19 cellular contexts compared by ENCODE assay signal in genomic region chr19:19559942-19560341, GRCh38. TPM values are rescaled to one million over a fixed set of nuclear protein-coding genes. Genes with fewer than 3 reads are reported as not detected.
"Had no signal": no experiment of that assay in that cellular context is flagged by ENCODE, and none has a peak within 500 bp of the region (broad histone marks: within the 10 kb centered on the region; RNA-seq: fewer than 3 reads in every experiment).

No MANE protein-coding gene starts in this region.

- H3K4me3 ChIP-seq: body of pancreas, colonic mucosa, esophagus muscularis mucosa, left ventricle myocardium inferior, right atrium auricular region had no signal

- H3K9me3 Mint-ChIP-seq: activated T-helper 2 cell treated with anti-CD3 and anti-CD28 coated beads, Interferon-gamma antibody, Interleukin-2, Interleukin-4, amounts not matched to agents 10 μg/mL and 5 μg/mL and 100 μg/mL, durations not matched to agents 14 hours and 24 hours and 36 hours; nephron; stimulated activated memory B cell treated with anti-CD40 and anti-IgM and Interleukin-4, amounts not matched to agents 10 μg/mL and 1 μg/mL and 100 μg/mL, for 72 hours had no signal

- H3K27ac Mint-ChIP-seq: activated CD4-positive, alpha-beta T cell treated with anti-CD3 and anti-CD28 coated beads for 36 hours; nephron; progenitor cell of endocrine pancreas had no signal

- H3K4me3 Mint-ChIP-seq: activated CD4-positive, alpha-beta T cell treated with anti-CD3 and anti-CD28 coated beads for 36 hours; nephron; stimulated activated memory B cell treated with anti-CD40 and anti-IgM and Interleukin-4, amounts not matched to agents 10 μg/mL and 1 μg/mL and 100 μg/mL, for 72 hours had no signal

- H3K36me3 ChIP-seq: colonic mucosa, esophagus muscularis mucosa, left ventricle myocardium inferior, right atrium auricular region had no signal

- H3K27me3 ChIP-seq: body of pancreas, colonic mucosa, right atrium auricular region had no signal

- H3K4me1 Mint-ChIP-seq: nephron had no signal

- H3K27me3 Mint-ChIP-seq: activated CD4-positive, alpha-beta T cell treated with anti-CD3 and anti-CD28 coated beads for 36 hours; progenitor cell of endocrine pancreas; stimulated activated memory B cell treated with anti-CD40 and anti-IgM and Interleukin-4, amounts not matched to agents 10 μg/mL and 1 μg/mL and 100 μg/mL, for 72 hours had no signal

- H3K9me3 ChIP-seq: body of pancreas, colonic mucosa, esophagus muscularis mucosa, left ventricle myocardium inferior, right atrium auricular region had no signal

- H3K27ac ChIP-seq: body of pancreas, colonic mucosa, esophagus muscularis mucosa, left ventricle myocardium inferior, right atrium auricular region had no signal

- ATAC-seq: activated CD4-positive, alpha-beta T cell treated with anti-CD3 and anti-CD28 coated beads for 36 hours; body of pancreas; SK-N-SH treated with all-trans-retinoic acid at 6 μM for 48 hours; stimulated activated memory B cell treated with anti-CD40 and anti-IgM and Interleukin-4, amounts not matched to agents 10 μg/mL and 1 μg/mL and 100 μg/mL, for 72 hours had no signal

- H3K4me1 ChIP-seq: body of pancreas, colonic mucosa, esophagus muscularis mucosa, left ventricle myocardium inferior, right atrium auricular region had no signal

- DNase-seq: activated CD4-positive, alpha-beta T cell treated with anti-CD3 and anti-CD28 coated beads for 36 hours; activated naive CD4-positive, alpha-beta T cell treated with anti-CD3 and anti-CD28 coated beads, Interleukin-2, amount 50 U/mL, for 16 hours; amygdala; body of pancreas; caudate nucleus; colonic mucosa; hypothalamus; kidney; left ventricle myocardium inferior; occipital lobe; stimulated activated CD4-positive, alpha-beta T cell treated with anti-CD3 and anti-CD28 coated beads, Interleukin-2, amount 100 ng/mL, for 48 hours had no signal

RNA-seq across cellular contexts. Expression of gene TSSK6, which starts 44.6 kb away (rescaled TPM):
- total RNA-seq: skeletal muscle tissue had no signal

RNA-seq across cellular contexts. Expression of gene PBX4, which starts 58.5 kb away (rescaled TPM):
- total RNA-seq: left ventricle myocardium inferior, right atrium auricular region had no signal
